In the genomic region with DNA sequence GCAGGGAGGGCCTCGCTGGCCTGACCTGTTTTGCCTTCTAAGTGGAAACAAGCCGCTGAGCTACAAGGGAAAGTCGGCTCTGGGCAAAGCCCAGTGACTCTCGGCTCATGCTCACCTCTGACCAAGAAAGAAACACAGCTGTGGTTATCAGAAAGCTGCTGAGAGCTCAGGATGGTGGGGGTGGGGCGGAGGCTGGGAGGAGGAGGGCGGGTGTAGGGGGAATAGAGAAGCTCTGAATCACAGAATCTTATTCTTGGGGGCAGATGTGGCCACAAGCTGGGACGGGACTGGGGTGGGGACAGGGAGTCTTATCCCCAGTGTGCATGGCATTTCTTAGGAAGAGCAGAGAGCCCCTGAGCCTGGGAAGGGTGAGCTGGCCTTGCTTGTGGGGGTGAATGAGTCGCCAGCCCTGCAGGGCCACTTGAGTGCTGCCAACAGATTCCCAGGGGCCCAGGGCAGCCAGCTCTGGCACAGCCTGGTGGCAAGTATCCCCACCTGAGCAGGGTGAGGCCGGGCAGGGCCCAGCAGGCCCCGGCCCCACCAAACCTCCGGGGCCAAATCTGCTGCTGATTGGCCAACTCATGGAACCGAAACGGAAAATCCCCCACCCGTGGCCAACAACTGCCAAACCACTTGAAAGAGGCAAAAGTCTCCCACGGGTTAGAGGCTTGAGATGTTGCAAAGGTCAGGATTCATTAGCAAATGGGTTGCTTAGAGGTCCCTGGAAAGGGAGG, we compare ENCODE assay signal across 8 cellular contexts.
A peak's percentile ranks its signal among the peaks of the same experiment; 100 is the strongest.
DNase-seq lines count a peak whose midpoint lies in the region; ATAC-seq, FAIRE-seq and TF ChIP-seq lines count a peak whose summit lies in the region.

No MANE protein-coding gene starts in this region.

- peak overlapping the region; percentile 85 for H2AFZ ChIP-seq in IMR-90 (replicated peaks; ENCODE audit: low read length, poor library complexity)

- POLR2A ChIA-PET in IMR-90 (lab: Charles Lee; ENCODE audit: unreplicated experiment) = no interaction called here
- POLR2A ChIA-PET in activated CD4-positive, alpha-beta memory T cell treated with anti-CD3 and anti-CD28 coated beads, Interleukin-2, amount 10 ng/mL, durations not matched to agents 7 days and 5 days (lab: Charles Lee) = interaction anchor here (1.0 to 3.5 kb wide), 7 partner anchors 8 to 160 kb away, joined by 3 to 30 read pairs (median 5); no protein-coding TSS in a partner anchor

- peak; percentile 51 for ATAC-seq in GM21717 (IDR thresholded peaks at IDR 0.05; ENCODE audit: unreplicated experiment)
- peak; percentile 93 for ATAC-seq in IMR-90 (ENCODE audit: low read depth)

- peak; percentile 15; the same call in 1 of the 2 replicates for TF ChIP-seq RAD21 in IMR-90 (IDR thresholded peaks at IDR 0.05; ENCODE audit: low read length)

- peaks cover 51% of the 10 kb centered on the region for H3K4me1 Mint-ChIP-seq in activated CD4-positive, alpha-beta memory T cell treated with anti-CD3 and anti-CD28 coated beads, Interleukin-2, amount 10 ng/mL, durations not matched to agents 7 days and 5 days

- H3K27me3 ChIP-seq in IMR-90 (ENCODE audit: control insufficient read depth, insufficient read depth, low read length) (no peaks in the 10 kb centered on the region), esophagus muscularis mucosa (no peaks in the 10 kb centered on the region), ovary (no peaks in the 10 kb centered on the region)

- peak overlapping the region; percentile 90 for H2AK5ac ChIP-seq in IMR-90 (ENCODE audit: low read depth, low read length)

- CTCF ChIA-PET in IMR-90 (lab: Yijun Ruan, JAX) = interaction anchor here (1.0 kb wide), 1 partner anchor 33 kb away, joined by 3 read pairs; no protein-coding TSS in a partner anchor
- CTCF ChIA-PET in activated CD4-positive, alpha-beta memory T cell treated with anti-CD3 and anti-CD28 coated beads, Interleukin-2, amount 10 ng/mL, durations not matched to agents 7 days and 5 days (lab: Charles Lee) = interaction anchor here (0.7 to 2.4 kb wide), 8 partner anchors 8 to 146 kb away, joined by 3 to 9 read pairs (median 4); no protein-coding TSS in a partner anchor

- peak overlapping the region; percentile 65 for H3K14ac ChIP-seq in IMR-90 (replicated peaks; ENCODE audit: low read depth, low read length)

- no peaks in the 10 kb centered on the region for H4K20me1 ChIP-seq in IMR-90 (ENCODE audit: insufficient read depth, low read length)

- H3K4me3 ChIP-seq in IMR-90 (ENCODE audit: insufficient read depth, low read depth, low read length) (no peak overlapping the region), esophagus muscularis mucosa (peak overlapping the region in 1 of 4 donors; percentile 2), ovary (no peak overlapping the region)

- no peak overlapping the region for H3K27ac Mint-ChIP-seq in activated CD4-positive, alpha-beta memory T cell treated with anti-CD3 and anti-CD28 coated beads, Interleukin-2, amount 10 ng/mL, durations not matched to agents 7 days and 5 days

- peak overlapping the region; percentile 85 for H3K23ac ChIP-seq in IMR-90 (ENCODE audit: low read depth, low read length)

- peak overlapping the region; percentile 93 for H2BK20ac ChIP-seq in IMR-90 (ENCODE audit: low read depth, low read length)

- H3K27ac ChIP-seq in IMR-90 (ENCODE audit: insufficient read depth, low read length) (peak overlapping the region; percentile 95), esophagus muscularis mucosa (replicated peaks in 1 of 4) (peak overlapping the region; percentile 88 to 92 (median 90)), ovary (peak overlapping the region; percentile 71 to 81)

- H3K9me3 Mint-ChIP-seq in activated CD4-positive, alpha-beta memory T cell treated with anti-CD3 and anti-CD28 coated beads, Interleukin-2, amount 10 ng/mL, durations not matched to agents 7 days and 5 days = peaks cover 3% of the 10 kb centered on the region

- peak overlapping the region; percentile 93 for H2AK9ac ChIP-seq in IMR-90 (replicated peaks; ENCODE audit: low read depth, low read length, poor library complexity)

- peak overlapping the region; percentile 87 for H3K18ac ChIP-seq in IMR-90 (ENCODE audit: low read depth, low read length)

- H3K27me3 Mint-ChIP-seq in activated CD4-positive, alpha-beta memory T cell treated with anti-CD3 and anti-CD28 coated beads, Interleukin-2, amount 10 ng/mL, durations not matched to agents 7 days and 5 days = peaks cover 18% of the 10 kb centered on the region

- peaks cover 9% of the 10 kb centered on the region for H3K36me3 Mint-ChIP-seq in activated CD4-positive, alpha-beta memory T cell treated with anti-CD3 and anti-CD28 coated beads, Interleukin-2, amount 10 ng/mL, durations not matched to agents 7 days and 5 days (ENCODE audit: low read depth)

- intact Hi-C loops in IMR-90 (cut with micrococcal nuclease) = no loop called here
- intact Hi-C loops in esophagus muscularis mucosa (cut with DNase I) = no loop called here
- intact Hi-C loops in ovary (cut with DNase I) = no loop called here

- H3K56ac ChIP-seq in IMR-90 (ENCODE audit: extremely low read depth, insufficient read depth, low read length) = peak overlapping the region; percentile 53; the same call in 1 of the 2 replicates

- peak overlapping the region; percentile 74; the same call in 1 of the 3 replicates for H2BK15ac ChIP-seq in IMR-90 (ENCODE audit: low read depth, low read length)

- peak overlapping the region; percentile 94 for H4K91ac ChIP-seq in IMR-90 (ENCODE audit: insufficient read depth, low read depth, low read length)

- no peak for TF ChIP-seq POLR2A in IMR-90 (IDR thresholded peaks at IDR 0.05; ENCODE audit: low read depth, low read length)
- TF ChIP-seq POLR2A in esophagus muscularis mucosa (IDR thresholded peaks at IDR 0.05; ENCODE audit: low read depth) = no peak
- no peak for TF ChIP-seq POLR2A in ovary (IDR thresholded peaks at IDR 0.05)

- peak overlapping the region; percentile 95 for H3K4ac ChIP-seq in IMR-90 (ENCODE audit: low read depth, low read length)

- H3K4me2 ChIP-seq in IMR-90 (ENCODE audit: low read depth, low read length) = peak overlapping the region; percentile 61

- peak overlapping the region; percentile 7 for H3K4me3 Mint-ChIP-seq in activated CD4-positive, alpha-beta memory T cell treated with anti-CD3 and anti-CD28 coated beads, Interleukin-2, amount 10 ng/mL, durations not matched to agents 7 days and 5 days

- H3K4me1 ChIP-seq in IMR-90 (ENCODE audit: control insufficient read depth, insufficient read depth, low read length) (peaks cover 18% of the 10 kb centered on the region), esophagus muscularis mucosa (peaks cover 24 to 36% (median 31%) of the 10 kb centered on the region in 4 donors), ovary (ENCODE audit: insufficient read depth) (peaks cover 24% of the 10 kb centered on the region)

- TF ChIP-seq CTCF in IMR-90 (conservative IDR thresholded peaks at IDR 0.05; ENCODE audit: low read depth, low read length) = no peak
- no peak for TF ChIP-seq CTCF in esophagus muscularis mucosa (IDR thresholded peaks at IDR 0.05)
- no peak for TF ChIP-seq CTCF in ovary (IDR thresholded peaks at IDR 0.05)

- peaks cover 0 to 5% of the 10 kb centered on the region in 2 experiments; a peak in 1 of 4 replicates for H3K79me1 ChIP-seq in IMR-90 (ENCODE audit: low read depth in 1 of 2, low read length in 2 of 2)

- 17% methylated on average over 4 of the region's 15 CpGs; no CpG with 5 or more reads in 1 of the 2 experiments for WGBS in IMR-90 (ENCODE audit: extremely low coverage in 2 of 2, insufficient read length in 1 of 2), 2 experiments
- 23% methylated on average over 13 of the region's 15 CpGs for WGBS in esophagus muscularis mucosa
- WGBS in ovary, 3 donors = 2 to 6% (median 5%) methylated on average over 15 of the region's 15 CpGs

- H4K5ac ChIP-seq in IMR-90 (ENCODE audit: low read depth, low read length) = peak overlapping the region; percentile 93

- DNase-seq in Daoy (ENCODE audit: low read depth) (peak; percentile 90), IMR-90 (peak; percentile 95), esophagus muscularis mucosa (ENCODE audit: extremely low spot score) (no peak), ovary (peak; percentile 85 to 92 (median 87)), urothelium cell line (ENCODE audit: low spot score) (peak; percentile 91), NCI-H1048 (lab: John Stamatoyannopoulos, UW) (no peak)
- peak; percentile 66 for DNase-seq in activated CD4-positive, alpha-beta memory T cell treated with anti-CD3 and anti-CD28 coated beads, Interleukin-2, amount 10 ng/mL, durations not matched to agents 7 days and 5 days

- H3K36me3 ChIP-seq in IMR-90 (ENCODE audit: control insufficient read depth, insufficient read depth, low read length) (no peaks in the 10 kb centered on the region), esophagus muscularis mucosa (no peaks in the 10 kb centered on the region), ovary (no peaks in the 10 kb centered on the region)

- peak overlapping the region; percentile 93 for H2BK120ac ChIP-seq in IMR-90 (ENCODE audit: low read depth, low read length)

- H3K9me3 ChIP-seq in IMR-90 (ENCODE audit: control insufficient read depth, insufficient read depth, low read length) = no peaks in the 10 kb centered on the region
- H3K9me3 ChIP-seq in esophagus muscularis mucosa = no peaks in the 10 kb centered on the region
- no peaks in the 10 kb centered on the region for H3K9me3 ChIP-seq in ovary

- H4K8ac ChIP-seq in IMR-90 (ENCODE audit: low read depth in 2 of 2, low read length in 2 of 2) = peak overlapping the region; percentile 69 to 77

- TF ChIP-seq EP300 in esophagus muscularis mucosa (IDR thresholded peaks at IDR 0.05) = no peak
- no peak for TF ChIP-seq EP300 in ovary (IDR thresholded peaks at IDR 0.05)

- in situ Hi-C loops in IMR-90 (cut with MboI; ENCODE audit: low sequenced_read_pairs) = no loop called here

- H3K9ac ChIP-seq in IMR-90 (ENCODE audit: low read depth, low read length) = peak overlapping the region; percentile 48

- H3K9me1 ChIP-seq in IMR-90 (ENCODE audit: insufficient read depth, low read length) = peaks cover 21% of the 10 kb centered on the region

- dilution Hi-C loops in IMR-90 (cut with HindIII; ENCODE audit: low sequenced_read_pairs, unreplicated experiment) = no loop called here

- peak; percentile 13 for FAIRE-seq in urothelium cell line (lab: Jason Lieb, UNC)

- H2BK5ac ChIP-seq in IMR-90 (ENCODE audit: low read depth, low read length, poor library complexity, severe bottlenecking) = peak overlapping the region; percentile 89

- BruUV-seq in IMR-90 (replicated peaks; lab: Mats Ljungman, UMichigan) = no TSS peak

TF ChIP-seq in IMR-90, 13 proteins besides CTCF, POLR2A, EP300 and RAD21 (continues in another document):
- TF ChIP-seq FOS (IDR thresholded peaks at IDR 0.05; ENCODE audit: low read depth, low read length) (no peak), BHLHE40 (IDR thresholded peaks at IDR 0.05; ENCODE audit: low read depth, low read length) (0 out of 2 replicates have a peak, but pooled peaks have one; percentile 8)

Comparison
In these comparisons a context has a peak if more than half of its experiments do, and no peak if none do; other contexts are left out.
1. DNase-seq: peak in Daoy (single experiment), IMR-90 (single experiment), activated CD4-positive, alpha-beta memory T cell treated with anti-CD3 and anti-CD28 coated beads, Interleukin-2, amount 10 ng/mL, durations not matched to agents 7 days and 5 days (single experiment), ovary (5 of 5) and urothelium cell line (single experiment); none in esophagus muscularis mucosa (single experiment) and NCI-H1048 (single experiment).
2. Peak in every context shown above with its lines, with median percentiles within 50 percentile points of each other: H3K27ac ChIP-seq.